10 cellular contexts compared by ENCODE assay signal in genomic region chr19:11191273-11191755, GRCh38. TPM values are rescaled to one million over a fixed set of nuclear protein-coding genes. Genes with fewer than 3 reads are reported as not detected.
A peak's percentile ranks its signal among the peaks of the same experiment; 100 is the strongest.
DNase-seq lines count a peak whose midpoint lies in the region; ATAC-seq and TF ChIP-seq lines count a peak whose summit lies in the region.
"Had no signal": no experiment of that assay in that cellular context is flagged by ENCODE, and none has a peak within 500 bp of the region (broad histone marks: within the 10 kb centered on the region; RNA-seq: fewer than 3 reads in every experiment).

No MANE protein-coding gene starts in this region.

- TF ChIP-seq CTCF in AG04450 (IDR thresholded peaks at IDR 0.05; ENCODE audit: low read depth, low read length), result no peak
- TF ChIP-seq CTCF in choroid plexus epithelial cell (conservative IDR thresholded peaks at IDR 0.05; ENCODE audit: low read depth, low read length), result no peak
- TF ChIP-seq CTCF in lung (IDR thresholded peaks at IDR 0.05; ENCODE audit: control extremely low read depth, extremely low read depth), result no peak

- peak overlapping the region; percentile 39 for H3K27ac ChIP-seq in AG04450 (ENCODE audit: low read depth, low read length)
- peak overlapping the region; percentile 47 to 82 for H3K27ac ChIP-seq in lung (ENCODE audit: low read depth in 1 of 2, low read length in 1 of 2)
- H3K27ac ChIP-seq: parathyroid adenoma had no signal

- no peaks in the 10 kb centered on the region for H3K27me3 ChIP-seq in AG04450 (ENCODE audit: control insufficient read depth, insufficient read depth, low read length)
- H3K27me3 ChIP-seq in lung (ENCODE audit: control insufficient read depth, insufficient read depth), result no peaks in the 10 kb centered on the region

- DNase-seq in AG04450 (ENCODE audit: low read depth, low spot score) (no peak), M059J (ENCODE audit: low read depth) (peak; percentile 82), choroid plexus epithelial cell (ENCODE audit: low read depth) (peak; percentile 59), lung (ENCODE audit: low spot score) (peak; percentile 68), NCI-H345 (lab: John Stamatoyannopoulos, UW) (no peak)
- no peak for DNase-seq in activated T-cell treated with anti-CD3 and anti-CD28 coated beads, Interleukin-2, amount 50 U/mL, for 48 hours
- DNase-seq in activated effector memory CD4-positive, alpha-beta T cell treated with anti-CD3 and anti-CD28 coated beads, Interleukin-2, amount 50 U/mL, for 16 hours, result no peak
- DNase-seq: DND-41 had no signal

- ATAC-seq in lung (ENCODE audit: insufficient read depth, low FRiP score), result peak; percentile 56
- no peak for ATAC-seq in GM18868 (IDR thresholded peaks at IDR 0.05; ENCODE audit: unreplicated experiment)

- POLR2A ChIA-PET in AG04450 (lab: Yijun Ruan, JAX), result interaction anchor here (0.6 kb wide), 1 partner anchor 9 kb away, joined by 9 read pairs; no protein-coding TSS in a partner anchor

- CTCF ChIA-PET in AG04450 (lab: Charles Lee), result interaction anchor here (1.0 kb wide), 1 partner anchor 65 kb away, joined by 3 read pairs; no protein-coding TSS in a partner anchor

- H3K4me3 ChIP-seq in AG04450 (ENCODE audit: low read depth, low read length) (no peak overlapping the region), choroid plexus epithelial cell (ENCODE audit: low read depth, low read length) (no peak overlapping the region), lung (no peak overlapping the region)

- WGBS in lung, 2 donors, result 40 to 44% methylated on average over 8 of the region's 8 CpGs

- peaks cover 0 to 21% of the 10 kb centered on the region in 2 donors for H3K4me1 ChIP-seq in lung (ENCODE audit: control insufficient read depth in 2 of 2, insufficient read depth in 2 of 2, low read length in 2 of 2)
- H3K4me1 ChIP-seq: parathyroid adenoma had no signal

- H3K9me3 ChIP-seq in AG04450 (ENCODE audit: control insufficient read depth, insufficient read depth, low read length), result peaks cover 14% of the 10 kb centered on the region; the same call in 1 of the 2 replicates
- H3K9me3 ChIP-seq in lung (ENCODE audit: control insufficient read depth in 2 of 2, insufficient read depth in 1 of 2, low read length in 1 of 2), result no peaks in the 10 kb centered on the region

- peaks cover 2 to 20% of the 10 kb centered on the region in 2 donors for H3K36me3 ChIP-seq in lung (ENCODE audit: control insufficient read depth in 2 of 2, insufficient read depth in 2 of 2, low read length in 2 of 2)

RNA-seq across cellular contexts. Expression of gene KANK2, which starts 6.0 kb away (rescaled TPM):
- polyA plus RNA-seq in AG04450 (2011; rRNA removed) (83.2 and 147 TPM in 2 replicates), lung (10 to 100 TPM; 90.1 to 96.8 TPM)
- polyA minus RNA-seq in AG04450 (2011; rRNA and poly(A)+ RNA removed), result 104 and 195 TPM in 2 replicates
- total RNA-seq in M059J (2014; rRNA removed; shearing (Covaris generic)), result 131 and 183 TPM in 2 replicates
- total RNA-seq in lung, result 100 to 1,000 TPM; 129 to 164 TPM

RNA-seq across cellular contexts. Expression of gene SPC24, which starts 35.7 kb away (rescaled TPM):
- polyA plus RNA-seq in AG04450 (2011; rRNA removed) (6.0 and 7.4 TPM in 2 replicates), lung (1 to 10 TPM; 1.3 to 6.5 TPM)
- polyA minus RNA-seq in AG04450 (2011; rRNA and poly(A)+ RNA removed), result 20.1 and 28.1 TPM in 2 replicates
- total RNA-seq in M059J (2014; rRNA removed; shearing (Covaris generic)), result 55.4 and 64.4 TPM in 2 replicates
- total RNA-seq in lung, result 1 to 10 TPM; 2.5 to 5.3 TPM

RNA-seq across cellular contexts. Expression of gene ANGPTL8, which starts 48.1 kb away (rescaled TPM):
- polyA plus RNA-seq in AG04450 (2011; rRNA removed) (not detected in 2 replicates), lung (1 to 10 TPM in 1 of 2 donors, under 1 TPM in 1; 0.19 to 1.0 TPM)
- polyA minus RNA-seq in AG04450 (2011; rRNA and poly(A)+ RNA removed), result not detected in 2 replicates
- not detected in 2 replicates for total RNA-seq in M059J (2014; rRNA removed; shearing (Covaris generic))
- total RNA-seq in lung, result not detected

Comparison
In these comparisons a context has a peak if more than half of its experiments do, and no peak if none do; other contexts are left out.
1. DNase-seq: peak in M059J (single experiment), choroid plexus epithelial cell (single experiment) and lung (single experiment); none in AG04450 (single experiment), NCI-H345 (single experiment), activated T-cell treated with anti-CD3 and anti-CD28 coated beads, Interleukin-2, amount 50 U/mL, for 48 hours (0 of 2) and activated effector memory CD4-positive, alpha-beta T cell treated with anti-CD3 and anti-CD28 coated beads, Interleukin-2, amount 50 U/mL, for 16 hours (single experiment).